ENCODE assay signal across 8 cellular contexts in the genomic region with DNA sequence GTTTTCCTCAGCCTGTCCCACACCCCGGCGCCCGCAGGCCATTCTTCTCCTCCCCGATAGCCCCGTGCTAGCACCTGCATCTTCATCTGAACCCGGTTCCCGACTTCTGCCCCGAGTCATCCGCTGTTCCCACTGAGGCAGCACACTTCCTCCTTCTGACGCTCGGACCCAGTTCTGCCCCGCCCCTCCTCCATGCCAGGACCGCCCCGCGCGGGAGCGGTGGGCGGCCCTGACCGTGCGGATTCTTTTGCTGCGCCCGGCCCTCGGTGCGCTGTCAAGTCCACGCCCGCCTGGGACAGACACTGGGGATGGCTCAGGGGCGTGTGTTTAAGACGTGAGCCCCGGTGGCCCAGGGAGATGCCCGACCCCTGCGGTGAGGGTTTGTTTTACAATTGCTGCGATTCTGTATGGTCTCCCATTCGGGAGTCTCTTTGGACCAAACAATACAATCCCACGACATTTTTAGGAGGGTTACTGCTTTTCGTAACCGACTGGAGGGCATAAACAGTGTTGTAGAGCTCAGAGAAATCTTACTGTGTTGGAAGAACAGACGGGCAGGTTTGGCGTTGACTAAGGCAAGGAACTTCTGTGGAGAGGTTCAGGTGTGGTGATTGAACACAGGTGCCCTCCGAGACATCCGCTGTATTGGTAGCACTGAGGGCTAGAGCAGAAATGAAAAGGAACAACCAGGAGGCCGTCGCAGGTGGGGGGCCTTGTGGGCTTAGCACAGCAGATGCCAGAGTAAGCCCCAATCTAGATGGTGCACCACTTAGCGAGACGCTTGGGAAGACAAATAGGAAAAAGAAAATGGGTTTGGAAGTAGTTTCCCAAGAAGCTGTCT. TPM values are rescaled to one million over a fixed set of nuclear protein-coding genes. Genes with fewer than 3 reads are reported as not detected.
DNase-seq lines count a peak whose midpoint lies in the region; ATAC-seq and TF ChIP-seq lines count a peak whose summit lies in the region.

No MANE protein-coding gene starts in this region.

- H3K4me3 Mint-ChIP-seq in dendritic cell treated with granulocyte-macrophage colony-stimulating factor and Interleukin-4, amounts not matched to agents 40 ng/mL and 50 ng/mL, for 4 days: peak overlapping the region; percentile 86

- no peaks in the 10 kb centered on the region for H3K36me3 ChIP-seq in right lobe of liver

- peak; percentile 40 for ATAC-seq in GM18873 (IDR thresholded peaks at IDR 0.05; ENCODE audit: low FRiP score, unreplicated experiment)
- ATAC-seq in HG03108 (IDR thresholded peaks at IDR 0.05; ENCODE audit: unreplicated experiment): peak; percentile 54
- peak; percentile 69 to 76 (median 70) for ATAC-seq in right lobe of liver

- peak overlapping the region; percentile 98 for H3K27ac Mint-ChIP-seq in dendritic cell treated with granulocyte-macrophage colony-stimulating factor and Interleukin-4, amounts not matched to agents 40 ng/mL and 50 ng/mL, for 4 days

- H3K27ac ChIP-seq in right lobe of liver: peak overlapping the region; percentile 67 to 96 (median 92)

- H3K9me3 ChIP-seq in right lobe of liver: no peaks in the 10 kb centered on the region

- WGBS in right lobe of liver (ENCODE audit: insufficient coverage, low coverage, low lambda C conversion rate, missing lambda C conversion rate): 8% methylated on average over 33 of the region's 44 CpGs

- DNase-seq in AG20443 (ENCODE audit: low spot score) (peak; percentile 96), NCI-H446 treated with DMSO at 0.1 percent for 48 hours (lab: John Stamatoyannopoulos, UW) (peak; percentile 36), right lobe of liver (peak; percentile 85 to 91 (median 87))
- DNase-seq in activated CD4-positive, alpha-beta T cell treated with anti-CD3 and anti-CD28 coated beads, Interleukin-2, amount 50 U/mL, for 1 hour: peak; percentile 54
- peak; percentile 79 for DNase-seq in stimulated activated CD4-positive, alpha-beta T cell treated with anti-CD3 and anti-CD28 coated beads, Interleukin-4, amount 100 ng/mL, for 24 hours

- no peaks in the 10 kb centered on the region for H3K27me3 Mint-ChIP-seq in dendritic cell treated with granulocyte-macrophage colony-stimulating factor and Interleukin-4, amounts not matched to agents 40 ng/mL and 50 ng/mL, for 4 days

- no peaks in the 10 kb centered on the region for H3K27me3 ChIP-seq in right lobe of liver

- peak; percentile 39 for TF ChIP-seq POLR2A in right lobe of liver (IDR thresholded peaks at IDR 0.05)

- H3K4me3 ChIP-seq in right lobe of liver: peak overlapping the region; percentile 95 to 99 (median 96)

- intact Hi-C loops in dendritic cell treated with granulocyte-macrophage colony-stimulating factor and Interleukin-4, amounts not matched to agents 40 ng/mL and 50 ng/mL, for 4 days (cut with micrococcal nuclease): loop anchor here (2.0 to 10.0 kb wide), 3 partner anchors 35 to 403 kb away; a partner anchor contains a TSS
- intact Hi-C loops in right lobe of liver (cut with DNase I): no loop called here

- peaks cover 0 to 37% (median 11%) of the 10 kb centered on the region in 4 donors for H3K4me1 ChIP-seq in right lobe of liver

- TF ChIP-seq CTCF in right lobe of liver (IDR thresholded peaks at IDR 0.05): no peak

- no peaks in the 10 kb centered on the region for H3K9me3 Mint-ChIP-seq in dendritic cell treated with granulocyte-macrophage colony-stimulating factor and Interleukin-4, amounts not matched to agents 40 ng/mL and 50 ng/mL, for 4 days

- peaks cover 74% of the 10 kb centered on the region for H3K4me1 Mint-ChIP-seq in dendritic cell treated with granulocyte-macrophage colony-stimulating factor and Interleukin-4, amounts not matched to agents 40 ng/mL and 50 ng/mL, for 4 days (ENCODE audit: low read depth)

- peaks cover 60% of the 10 kb centered on the region for H3K36me3 Mint-ChIP-seq in dendritic cell treated with granulocyte-macrophage colony-stimulating factor and Interleukin-4, amounts not matched to agents 40 ng/mL and 50 ng/mL, for 4 days (ENCODE audit: low read depth)

RNA-seq across cellular contexts. Expression of a gene that starts 0.7 kb away (rescaled TPM):
- 10 to 100 TPM; 14.9 to 25.8 (median 16.9) TPM for total RNA-seq in right lobe of liver

Comparison
In these comparisons a context has a peak if more than half of its experiments do, and no peak if none do; other contexts are left out.
1. Peak in every context shown above with its lines: DNase-seq, ATAC-seq, H3K4me3 ChIP-seq and H3K27ac ChIP-seq.
2. DNase-seq: peak in every context shown above with its lines; median percentile 96 in AG20443; 87 in right lobe of liver; 79 in stimulated activated CD4-positive, alpha-beta T cell treated with anti-CD3 and anti-CD28 coated beads, Interleukin-4, amount 100 ng/mL, for 24 hours; 54 in activated CD4-positive, alpha-beta T cell treated with anti-CD3 and anti-CD28 coated beads, Interleukin-2, amount 50 U/mL, for 1 hour; 36 in NCI-H446 treated with DMSO at 0.1 percent for 48 hours.